In genomic region chr19:49327878-49328544, GRCh38 we compare ENCODE assay signal across 9 cellular contexts. TPM values are rescaled to one million over a fixed set of nuclear protein-coding genes. Genes with fewer than 3 reads are reported as not detected.
DNase-seq lines count a peak whose midpoint lies in the region; ATAC-seq, FAIRE-seq and TF ChIP-seq lines count a peak whose summit lies in the region.
"Had no signal": no experiment of that assay in that cellular context is flagged by ENCODE, and none has a peak within 500 bp of the region (broad histone marks: within the 10 kb centered on the region; RNA-seq: fewer than 3 reads in every experiment).

No MANE protein-coding gene starts in this region.

- peaks cover 59 to 89% (median 72%) of the 10 kb centered on the region in 3 donors for H3K4me1 Mint-ChIP-seq in naive B cell

- WGBS in A549 (ENCODE audit: missing lambda C conversion rate): 46% methylated on average over 2 of the region's 2 CpGs
- 0% methylated on average over 1 of the region's 2 CpGs for WGBS in mammary epithelial cell (ENCODE audit: low coverage, missing lambda C conversion rate)

- H3K36me3 Mint-ChIP-seq in naive B cell: peaks cover 12 to 18% of the 10 kb centered on the region in 2 donors

- FAIRE-seq in A549 (lab: Jason Lieb, UNC): no peak
- FAIRE-seq: endometrium had no signal

- H3K4me1 ChIP-seq in A549: no peaks in the 10 kb centered on the region
- H3K4me1 ChIP-seq in mammary epithelial cell (ENCODE audit: insufficient read depth, low read length): no peaks in the 10 kb centered on the region

- H3K27me3 Mint-ChIP-seq in naive B cell: no peaks in the 10 kb centered on the region

- POLR2A ChIA-PET in A549 (lab: Yijun Ruan, JAX): no interaction called here

- H2AFZ ChIP-seq in mammary epithelial cell (ENCODE audit: low read depth, low read length): no peak overlapping the region

- H4K20me1 ChIP-seq in mammary epithelial cell (ENCODE audit: insufficient read depth, low read length): no peaks in the 10 kb centered on the region

- DNase-seq in A549 (ENCODE audit: low read depth in 1 of 2, low spot score in 1 of 2) (peak; percentile 51 to 56), GM13976 (ENCODE audit: low spot score) (peak; percentile 63), mammary epithelial cell (no peak), naive B cell (peak; percentile 58), OCI-M2 (lab: John Stamatoyannopoulos, UW; ENCODE audit: unreplicated experiment) (no peak)

- no peak for TF ChIP-seq EP300 in A549 (IDR thresholded peaks at IDR 0.05)

- H3K9ac ChIP-seq in mammary epithelial cell (ENCODE audit: insufficient read depth, low read length): no peak overlapping the region

- H3K27ac Mint-ChIP-seq in naive B cell: peak overlapping the region; percentile 96 to 100 (median 98)

- in situ Hi-C loops in GM13976 (cut with MboI; ENCODE audit: low sequenced_read_pairs, unreplicated experiment) (no loop called here), mammary epithelial cell (cut with MboI; ENCODE audit: low sequenced_read_pairs in 2 of 2) (no loop called here)

- no peaks in the 10 kb centered on the region for H3K36me3 ChIP-seq in mammary epithelial cell (ENCODE audit: insufficient read depth, low read length)

- H3K27me3 ChIP-seq in mammary epithelial cell (ENCODE audit: insufficient read depth, low read length): no peaks in the 10 kb centered on the region

- H3K4me2 ChIP-seq in A549: no peak overlapping the region
- H3K4me2 ChIP-seq in mammary epithelial cell (ENCODE audit: insufficient read depth, low read depth, low read length): no peak overlapping the region

- no peak for TF ChIP-seq POLR2A in A549 (IDR thresholded peaks at IDR 0.05; ENCODE audit: low read length)

- H3K4me3 ChIP-seq in A549: no peak overlapping the region
- no peak overlapping the region for H3K4me3 ChIP-seq in mammary epithelial cell (replicated peaks in 1 of 3; ENCODE audit: insufficient read depth in 1 of 3, low read depth in 2 of 3, low read length in 3 of 3)

- peaks cover 0 to 12% (median 10%) of the 10 kb centered on the region in 7 donors for H3K9me3 Mint-ChIP-seq in naive B cell

- BruUV-seq in mammary epithelial cell (replicated peaks; lab: Mats Ljungman, UMichigan): no TSS peak

- H3K79me2 ChIP-seq in mammary epithelial cell (ENCODE audit: insufficient read depth, low read length): no peaks in the 10 kb centered on the region

- intact Hi-C loops in mammary epithelial cell (cut with micrococcal nuclease): loop anchor here (1.0 kb wide), 2 partner anchors 62 to 102 kb away; no protein-coding TSS in a partner anchor

- CTCF ChIA-PET in A549 (lab: Yijun Ruan, JAX) (interaction anchor here (0.6 to 3.4 kb wide), 28 partner anchors 10 to 696 kb away, joined by 3 to 18 read pairs (median 4); no protein-coding TSS in a partner anchor), mammary epithelial cell (lab: Charles Lee; ENCODE audit: low non-redundant PET) (interaction anchor here (0.5 to 0.6 kb wide), 5 partner anchors 47 to 987 kb away, joined by 3 to 5 read pairs (median 4); no protein-coding TSS in a partner anchor)

- H3K27ac ChIP-seq in A549: no peak overlapping the region
- no peak overlapping the region for H3K27ac ChIP-seq in mammary epithelial cell (ENCODE audit: insufficient read depth, low read depth, low read length)

- dilution Hi-C loops in mammary epithelial cell (cut with HindIII; ENCODE audit: low sequenced_read_pairs): loop anchor here (10.0 kb wide), 1 partner anchor 63 kb away; no protein-coding TSS in a partner anchor

- peak; percentile 70 for TF ChIP-seq CTCF in A549 (IDR thresholded peaks at IDR 0.05)
- peak; percentile 36 for TF ChIP-seq CTCF in GM13976 (IDR thresholded peaks at IDR 0.05; ENCODE audit: borderline replicate concordance, control extremely low read depth, extremely low read depth, insufficient read depth, missing control alignments)
- peak; percentile 76 to 86 for TF ChIP-seq CTCF in mammary epithelial cell (conservative IDR thresholded peaks at IDR 0.05 in 1 of 2, IDR thresholded peaks at IDR 0.05 in 1 of 2; ENCODE audit: extremely low read depth in 1 of 2, insufficient read depth in 1 of 2, low read depth in 1 of 2, low read length in 2 of 2)

- TF ChIP-seq RAD21 in A549 (conservative IDR thresholded peaks at IDR 0.05 in 1 of 2, IDR thresholded peaks at IDR 0.05 in 1 of 2): peak in 1 of 2 experiments; percentile 35; a peak in 3 of 5 replicates

- peak overlapping the region; percentile 58 to 100 (median 82) for H3K4me3 Mint-ChIP-seq in naive B cell

- ATAC-seq in A549: peak; percentile 72 to 74; a peak in 4 of 6 replicates
- peak; percentile 52 for ATAC-seq in SK-N-SH treated with all-trans-retinoic acid at 6 μM for 48 hours
- ATAC-seq in naive B cell (ENCODE audit: low read depth in 2 of 2): peak; percentile 16 to 18
- ATAC-seq in GM21825 (IDR thresholded peaks at IDR 0.05; ENCODE audit: unreplicated experiment): no peak
- ATAC-seq in HG03025 (IDR thresholded peaks at IDR 0.05; ENCODE audit: low FRiP score, unreplicated experiment): no peak

- peaks cover 4% of the 10 kb centered on the region; the same call in 1 of the 3 replicates for H3K9me3 ChIP-seq in A549
- H3K9me3 ChIP-seq in mammary epithelial cell (replicated peaks; ENCODE audit: insufficient read depth, low read length): no peaks in the 10 kb centered on the region

TF ChIP-seq in A549, 52 proteins besides CTCF, POLR2A, EP300 and RAD21:
- peak; percentile 41; the same call in 2 of the 3 replicates for TF ChIP-seq SMC3 (IDR thresholded peaks at IDR 0.05)
- no peak for TF ChIP-seq CHD2 (IDR thresholded peaks at IDR 0.05; ENCODE audit: low read length, partially characterized antibody)

TF ChIP-seq in SK-N-SH treated with all-trans-retinoic acid at 6 μM for 48 hours, 23 proteins besides CTCF, POLR2A, EP300 and RAD21 (continues in another document):
- TF ChIP-seq ARNTL (CRISPR knock-in tag; IDR thresholded peaks at IDR 0.05; ENCODE audit: borderline replicate concordance, low read depth): no peak
- no peak for TF ChIP-seq SNAI2 (CRISPR knock-in tag; IDR thresholded peaks at IDR 0.05)
- no peak for TF ChIP-seq ZNF565 (CRISPR knock-in tag; conservative IDR thresholded peaks at IDR 0.05; ENCODE audit: low read depth)
- no peak for TF ChIP-seq GLIS3 (CRISPR knock-in tag; IDR thresholded peaks at IDR 0.05)
- TF ChIP-seq PATZ1 (CRISPR knock-in tag; IDR thresholded peaks at IDR 0.05; ENCODE audit: borderline replicate concordance): no peak

RNA-seq across cellular contexts. Expression of gene SLC6A16, which starts 3.0 kb away (rescaled TPM):
- polyA plus RNA-seq in A549 (2011; rRNA removed) (5.9 and 8.6 TPM in 2 replicates), A549 (2017; fragmentation: RNase III; extraction: RNeasy Plus Mini Kit Qiagen cat#74134 plus additional on column Dnase treatment) (2.4 to 3.2 TPM (median 3.2 TPM) in 3 replicates), mammary epithelial cell (0.01 TPM), naive B cell (ENCODE audit: low read depth in 6 of 6) (10 to 100 TPM in 1 of 6 donors, 1 to 10 TPM in 5; 5.8 to 17.4 (median 8.4) TPM)
- 1.2 and 1.9 TPM in 2 replicates for polyA plus RNA-seq in A549 (2012; cell fraction: cytosol; rRNA removed)
- 7.1 and 17.4 TPM in 2 replicates for polyA plus RNA-seq in A549 (2012; cell fraction: nucleus; rRNA removed)
- polyA minus RNA-seq in A549 (2011; rRNA and poly(A)+ RNA removed): 3.0 and 5.4 TPM in 2 replicates
- under 1 TPM; 0.17 to 0.59 TPM for total RNA-seq in mammary epithelial cell
- polyA minus RNA-seq in mammary epithelial cell: not detected

RNA-seq across cellular contexts. Expression of gene CD37, which starts 7.2 kb away (rescaled TPM):
- polyA plus RNA-seq in A549 (2011; rRNA removed) (not detected in 2 replicates), A549 (2017; fragmentation: RNase III; extraction: RNeasy Plus Mini Kit Qiagen cat#74134 plus additional on column Dnase treatment) (0.13 to 0.22 TPM in 2 of 3 replicates, not detected in the other), mammary epithelial cell (not detected), naive B cell (ENCODE audit: low read depth in 6 of 6) (1,000 to 10,000 TPM in 1 of 6 donors, 100 to 1,000 TPM in 5; 672 to 1,032 (median 882) TPM)
- not detected in 2 replicates for polyA plus RNA-seq in A549 (2012; cell fraction: cytosol; rRNA removed)
- not detected in 2 replicates for polyA plus RNA-seq in A549 (2012; cell fraction: nucleus; rRNA removed)
- not detected in 2 replicates for polyA minus RNA-seq in A549 (2011; rRNA and poly(A)+ RNA removed)
- total RNA-seq in mammary epithelial cell: not detected
- not detected for polyA minus RNA-seq in mammary epithelial cell

RNA-seq across cellular contexts. Expression of gene TEAD2, which starts 34.2 kb away (rescaled TPM):
- polyA plus RNA-seq in A549 (2011; rRNA removed) (15.9 and 20.3 TPM in 2 replicates), A549 (2017; fragmentation: RNase III; extraction: RNeasy Plus Mini Kit Qiagen cat#74134 plus additional on column Dnase treatment) (19.0 to 26.3 TPM (median 25.3 TPM) in 3 replicates), mammary epithelial cell (20.4 TPM), naive B cell (ENCODE audit: low read depth in 6 of 6) (1 to 10 TPM in 5 of 6 donors, under 1 TPM in 1; 0.80 to 5.4 (median 3.0) TPM)
- 13.0 and 16.5 TPM in 2 replicates for polyA plus RNA-seq in A549 (2012; cell fraction: cytosol; rRNA removed)
- polyA plus RNA-seq in A549 (2012; cell fraction: nucleus; rRNA removed): 16.9 and 17.8 TPM in 2 replicates
- polyA minus RNA-seq in A549 (2011; rRNA and poly(A)+ RNA removed): 36.2 and 44.5 TPM in 2 replicates
- total RNA-seq in mammary epithelial cell: 10 to 100 TPM; 20.8 to 40.3 TPM
- polyA minus RNA-seq in mammary epithelial cell: 37.6 TPM

RNA-seq across cellular contexts. Expression of gene DKKL1, which starts 35.7 kb away (rescaled TPM):
- polyA plus RNA-seq in A549 (2011; rRNA removed) (0.53 and 0.91 TPM in 2 replicates), A549 (2017; fragmentation: RNase III; extraction: RNeasy Plus Mini Kit Qiagen cat#74134 plus additional on column Dnase treatment) (0.26 to 0.68 TPM (median 0.37 TPM) in 3 replicates), mammary epithelial cell (0.18 TPM), naive B cell (ENCODE audit: low read depth in 6 of 6) (1 to 10 TPM in 1 of 6 donors, under 1 TPM in 2, not detected in 3; 0.55 to 2.8 (median 0.82) TPM)
- 0.61 and 0.73 TPM in 2 replicates for polyA plus RNA-seq in A549 (2012; cell fraction: cytosol; rRNA removed)
- polyA plus RNA-seq in A549 (2012; cell fraction: nucleus; rRNA removed): 0.47 and 0.91 TPM in 2 replicates
- 0.49 and 1.4 TPM in 2 replicates for polyA minus RNA-seq in A549 (2011; rRNA and poly(A)+ RNA removed)
- total RNA-seq in mammary epithelial cell: not detected
- not detected for polyA minus RNA-seq in mammary epithelial cell

Comparison
In these comparisons a context has a peak if more than half of its experiments do, and no peak if none do; other contexts are left out.
1. ATAC-seq: peak in A549 (2 of 2), SK-N-SH treated with all-trans-retinoic acid at 6 μM for 48 hours (single experiment) and naive B cell (2 of 2); none in GM21825 (single experiment) and HG03025 (single experiment).
2. DNase-seq: peak in A549 (2 of 2), GM13976 (single experiment) and naive B cell (single experiment); none in mammary epithelial cell (single experiment) and OCI-M2 (single experiment).
3. RNA of gene CD37, which starts 7.2 kb away (polyA plus RNA-seq): 672 to 1,032 TPM in naive B cell; 0.13 to 0.22 TPM in A549 and not detected in mammary epithelial cell (single experiment); every median in the first group is over 100 times any median in the second.
4. Peak in every context shown above with its lines, with median percentiles within 50 percentile points of each other: CTCF ChIP-seq.